1 cellular context compared by ENCODE assay signal in the genomic region with DNA sequence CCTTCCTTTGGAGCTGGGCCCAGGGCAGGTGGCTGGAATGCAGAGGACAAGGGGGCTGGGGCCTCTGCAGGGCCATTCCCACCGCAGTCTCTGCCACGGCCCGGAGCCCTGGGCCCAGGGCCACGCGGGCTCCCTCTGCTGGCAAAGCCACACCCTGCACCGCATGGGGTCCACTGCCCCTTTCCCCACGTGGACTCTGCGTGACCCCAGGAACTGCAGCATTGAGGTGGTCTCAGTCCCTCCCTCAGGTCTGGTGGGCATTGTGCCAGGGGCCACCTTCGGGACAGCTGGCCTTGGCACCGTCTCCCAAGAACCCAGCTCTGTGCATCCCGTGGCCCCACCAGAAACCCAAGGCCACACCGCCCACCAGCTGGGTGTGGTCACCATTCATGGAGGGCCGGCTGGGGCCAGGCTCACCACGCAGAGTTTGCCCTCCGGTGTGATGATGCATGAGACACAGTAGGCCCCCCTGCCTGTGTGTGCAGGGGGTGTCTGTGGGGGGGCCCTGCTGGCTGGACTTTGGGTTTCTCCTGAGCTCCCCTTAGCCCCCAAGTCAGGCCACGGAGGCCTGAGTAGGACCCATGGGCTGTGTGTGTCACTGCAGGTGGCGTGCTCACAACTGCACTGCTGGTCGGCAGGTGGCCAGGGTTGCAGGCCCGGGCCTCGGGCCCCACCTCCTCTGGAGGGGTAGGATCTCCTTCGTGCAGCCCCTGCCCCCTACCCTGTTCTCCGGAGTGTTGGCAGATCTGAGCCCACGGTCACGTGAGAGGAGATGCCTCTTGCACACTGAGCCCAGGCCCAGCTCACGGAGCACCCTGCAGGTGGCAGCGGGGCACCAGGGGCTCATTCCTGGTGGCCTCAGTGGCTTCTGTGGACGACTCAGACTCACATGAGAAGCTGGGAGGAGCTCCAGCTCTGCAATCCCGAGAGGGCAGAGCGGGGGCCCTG.
A peak's percentile ranks its signal among the peaks of the same experiment; 100 is the strongest.
TF ChIP-seq lines count a peak whose summit lies in the region.

No MANE protein-coding gene starts in this region.

TF ChIP-seq in HepG2, 621 proteins besides CTCF, POLR2A, EP300 and RAD21 (continued from another document and continues in another):
- TF ChIP-seq, protein P1, sequence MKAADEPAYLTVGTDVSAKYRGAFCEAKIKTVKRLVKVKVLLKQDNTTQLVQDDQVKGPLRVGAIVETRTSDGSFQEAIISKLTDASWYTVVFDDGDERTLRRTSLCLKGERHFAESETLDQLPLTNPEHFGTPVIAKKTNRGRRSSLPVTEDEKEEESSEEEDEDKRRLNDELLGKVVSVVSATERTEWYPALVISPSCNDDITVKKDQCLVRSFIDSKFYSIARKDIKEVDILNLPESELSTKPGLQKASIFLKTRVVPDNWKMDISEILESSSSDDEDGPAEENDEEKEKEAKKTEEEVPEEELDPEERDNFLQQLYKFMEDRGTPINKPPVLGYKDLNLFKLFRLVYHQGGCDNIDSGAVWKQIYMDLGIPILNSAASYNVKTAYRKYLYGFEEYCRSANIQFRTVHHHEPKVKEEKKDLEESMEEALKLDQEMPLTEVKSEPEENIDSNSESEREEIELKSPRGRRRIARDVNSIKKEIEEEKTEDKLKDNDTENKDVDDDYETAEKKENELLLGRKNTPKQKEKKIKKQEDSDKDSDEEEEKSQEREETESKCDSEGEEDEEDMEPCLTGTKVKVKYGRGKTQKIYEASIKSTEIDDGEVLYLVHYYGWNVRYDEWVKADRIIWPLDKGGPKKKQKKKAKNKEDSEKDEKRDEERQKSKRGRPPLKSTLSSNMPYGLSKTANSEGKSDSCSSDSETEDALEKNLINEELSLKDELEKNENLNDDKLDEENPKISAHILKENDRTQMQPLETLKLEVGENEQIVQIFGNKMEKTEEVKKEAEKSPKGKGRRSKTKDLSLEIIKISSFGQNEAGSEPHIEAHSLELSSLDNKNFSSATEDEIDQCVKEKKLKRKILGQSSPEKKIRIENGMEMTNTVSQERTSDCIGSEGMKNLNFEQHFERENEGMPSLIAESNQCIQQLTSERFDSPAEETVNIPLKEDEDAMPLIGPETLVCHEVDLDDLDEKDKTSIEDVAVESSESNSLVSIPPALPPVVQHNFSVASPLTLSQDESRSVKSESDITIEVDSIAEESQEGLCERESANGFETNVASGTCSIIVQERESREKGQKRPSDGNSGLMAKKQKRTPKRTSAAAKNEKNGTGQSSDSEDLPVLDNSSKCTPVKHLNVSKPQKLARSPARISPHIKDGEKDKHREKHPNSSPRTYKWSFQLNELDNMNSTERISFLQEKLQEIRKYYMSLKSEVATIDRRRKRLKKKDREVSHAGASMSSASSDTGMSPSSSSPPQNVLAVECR (CRISPR knock-in tag; IDR thresholded peaks at IDR 0.05; ENCODE audit: borderline replicate concordance) = peak; percentile 76; the same call in 1 of the 2 replicates
- no peak for TF ChIP-seq CENPT (CRISPR knock-in tag; IDR thresholded peaks at IDR 0.05; ENCODE audit: low read depth)
- no peak; the same call in 1 of the 2 replicates for TF ChIP-seq ZBTB46 (CRISPR knock-in tag; IDR thresholded peaks at IDR 0.05; ENCODE audit: borderline replicate concordance)
- no peak for TF ChIP-seq TAF1 (CRISPR knock-in tag; IDR thresholded peaks at IDR 0.05)
- peak; percentile 75; the same call in 1 of the 2 replicates for TF ChIP-seq SNAPC4 (CRISPR knock-in tag; IDR thresholded peaks at IDR 0.05)
- TF ChIP-seq YEATS2 (CRISPR knock-in tag; IDR thresholded peaks at IDR 0.05; ENCODE audit: borderline replicate concordance) = no peak
- TF ChIP-seq ZNF740 (CRISPR knock-in tag; IDR thresholded peaks at IDR 0.05) = peak; percentile 60; the same call in 1 of the 2 replicates
- TF ChIP-seq KMT2A (CRISPR knock-in tag; IDR thresholded peaks at IDR 0.05) = no peak
- TF ChIP-seq PHF8 (CRISPR knock-in tag; IDR thresholded peaks at IDR 0.05) = peak; percentile 10; the same call in 1 of the 2 replicates
- TF ChIP-seq ZNF564 (CRISPR knock-in tag; IDR thresholded peaks at IDR 0.05) = no peak
- no peak for TF ChIP-seq XBP1 (CRISPR knock-in tag; IDR thresholded peaks at IDR 0.05)
- TF ChIP-seq ZKSCAN1 (IDR thresholded peaks at IDR 0.05; ENCODE audit: low read length) = no peak
- TF ChIP-seq EZH2 (conservative IDR thresholded peaks at IDR 0.05; ENCODE audit: low read depth, low read length) = no peak
- TF ChIP-seq NR0B2 (CRISPR knock-in tag; IDR thresholded peaks at IDR 0.05) = no peak
- no peak; the same call in 1 of the 2 replicates for TF ChIP-seq ZNF367 (CRISPR knock-in tag; IDR thresholded peaks at IDR 0.05; ENCODE audit: borderline replicate concordance)
- TF ChIP-seq ZNF768 (CRISPR knock-in tag; IDR thresholded peaks at IDR 0.05) = peak; percentile 26; the same call in 1 of the 2 replicates
- TF ChIP-seq BRD4 (CRISPR knock-in tag; IDR thresholded peaks at IDR 0.05) = no peak
- no peak for TF ChIP-seq ZFYVE20 (CRISPR knock-in tag; IDR thresholded peaks at IDR 0.05; ENCODE audit: borderline replicate concordance, low read depth)
- TF ChIP-seq PHB2 (IDR thresholded peaks at IDR 0.05; ENCODE audit: partially characterized antibody) = no peak
- no peak for TF ChIP-seq NFKBIZ (CRISPR knock-in tag; IDR thresholded peaks at IDR 0.05)
- TF ChIP-seq ZNF674 (CRISPR knock-in tag; IDR thresholded peaks at IDR 0.05; ENCODE audit: low read depth) = no peak
- 0 out of 2 replicates have a peak, but pooled peaks have one; percentile 19 for TF ChIP-seq PHF20 (CRISPR knock-in tag; IDR thresholded peaks at IDR 0.05)
- TF ChIP-seq NFIB (CRISPR knock-in tag; IDR thresholded peaks at IDR 0.05; ENCODE audit: borderline replicate concordance) = 0 out of 2 replicates have a peak, but pooled peaks have one; percentile 7
- TF ChIP-seq, protein P2, sequence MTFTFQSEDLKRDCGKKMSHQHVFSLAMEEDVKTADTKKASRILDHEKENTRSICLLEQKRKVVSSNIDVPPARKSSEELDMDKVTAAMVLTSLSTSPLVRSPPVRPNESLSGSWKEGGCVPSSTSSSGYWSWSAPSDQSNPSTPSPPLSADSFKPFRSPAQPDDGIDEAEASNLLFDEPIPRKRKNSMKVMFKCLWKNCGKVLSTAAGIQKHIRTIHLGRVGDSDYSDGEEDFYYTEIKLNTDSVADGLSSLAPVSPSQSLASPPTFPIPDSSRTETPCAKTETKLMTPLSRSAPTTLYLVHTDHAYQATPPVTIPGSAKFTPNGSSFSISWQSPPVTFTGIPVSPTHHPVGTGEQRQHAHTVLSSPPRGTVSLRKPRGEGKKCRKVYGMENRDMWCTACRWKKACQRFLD (CRISPR knock-in tag; IDR thresholded peaks at IDR 0.05; ENCODE audit: borderline replicate concordance) = no peak
- TF ChIP-seq PRDM15 (CRISPR knock-in tag; IDR thresholded peaks at IDR 0.05) = no peak
- TF ChIP-seq HMG20A (CRISPR knock-in tag; IDR thresholded peaks at IDR 0.05; ENCODE audit: borderline replicate concordance) = no peak; the same call in 1 of the 2 replicates
- TF ChIP-seq, protein P3, sequence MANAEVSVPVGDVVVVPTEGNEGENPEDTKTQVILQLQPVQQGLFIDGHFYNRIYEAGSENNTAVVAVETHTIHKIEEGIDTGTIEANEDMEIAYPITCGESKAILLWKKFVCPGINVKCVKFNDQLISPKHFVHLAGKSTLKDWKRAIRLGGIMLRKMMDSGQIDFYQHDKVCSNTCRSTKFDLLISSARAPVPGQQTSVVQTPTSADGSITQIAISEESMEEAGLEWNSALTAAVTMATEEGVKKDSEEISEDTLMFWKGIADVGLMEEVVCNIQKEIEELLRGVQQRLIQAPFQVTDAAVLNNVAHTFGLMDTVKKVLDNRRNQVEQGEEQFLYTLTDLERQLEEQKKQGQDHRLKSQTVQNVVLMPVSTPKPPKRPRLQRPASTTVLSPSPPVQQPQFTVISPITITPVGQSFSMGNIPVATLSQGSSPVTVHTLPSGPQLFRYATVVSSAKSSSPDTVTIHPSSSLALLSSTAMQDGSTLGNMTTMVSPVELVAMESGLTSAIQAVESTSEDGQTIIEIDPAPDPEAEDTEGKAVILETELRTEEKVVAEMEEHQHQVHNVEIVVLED (CRISPR knock-in tag; IDR thresholded peaks at IDR 0.05; ENCODE audit: borderline replicate concordance) = peak; percentile 55; the same call in 1 of the 2 replicates
- no peak for TF ChIP-seq NPAS2 (CRISPR knock-in tag; IDR thresholded peaks at IDR 0.05; ENCODE audit: borderline replicate concordance)
- TF ChIP-seq SMYD3 (CRISPR knock-in tag; IDR thresholded peaks at IDR 0.05) = no peak
- TF ChIP-seq ASH2L (IDR thresholded peaks at IDR 0.05; ENCODE audit: insufficient read length, low read depth, low read length) = peak; percentile 24
- TF ChIP-seq PRMT3 (CRISPR knock-in tag; IDR thresholded peaks at IDR 0.05; ENCODE audit: borderline replicate concordance, low read depth) = no peak
- no peak for TF ChIP-seq ZNF180 (CRISPR knock-in tag; IDR thresholded peaks at IDR 0.05; ENCODE audit: borderline replicate concordance, low read depth)
